ENCODE assay signal across 14 cellular contexts in genomic region chr4:148926861-148927260, GRCh38.
DNase-seq lines count a peak whose midpoint lies in the region; ATAC-seq and TF ChIP-seq lines count a peak whose summit lies in the region.
"Had no signal": no experiment of that assay in that cellular context is flagged by ENCODE, and none has a peak within 500 bp of the region (broad histone marks: within the 10 kb centered on the region; RNA-seq: fewer than 3 reads in every experiment).

No MANE protein-coding gene starts in this region.

- TF ChIP-seq POLR2A in transverse colon (IDR thresholded peaks at IDR 0.05), result no peak

- intact Hi-C loops in heart right ventricle (cut with DNase I), result no loop called here
- intact Hi-C loops in transverse colon (cut with DNase I; ENCODE audit: low total_unique reads), result no loop called here
- intact Hi-C loops in CD14-positive monocyte (cut with micrococcal nuclease), result no loop called here

- 18 to 35% methylated on average over 1 of the region's 1 CpG for WGBS in heart right ventricle, 2 donors
- WGBS in transverse colon (ENCODE audit: low coverage in 1 of 2), 2 donors, result 42 to 80% methylated on average over 1 of the region's 1 CpG

- H3K36me3 ChIP-seq in WERI-Rb-1, result no peaks in the 10 kb centered on the region
- H3K36me3 ChIP-seq in heart right ventricle, result no peaks in the 10 kb centered on the region
- no peaks in the 10 kb centered on the region for H3K36me3 ChIP-seq in transverse colon

- ATAC-seq in heart right ventricle, result peak in 7 of 8 donors; percentile 33 to 70 (median 55)
- ATAC-seq: A549 had no signal

- H3K27ac Mint-ChIP-seq in CD14-positive monocyte, result no peak overlapping the region
- H3K27ac Mint-ChIP-seq: T-helper 1 cell treated with Interleukin-12 subunit alpha and Interleukin-12 subunit beta and Interleukin-4 antibody, amounts not matched to agents 30 μg/mL and 1 μg/mL, for 36 hours had no signal

- no peak overlapping the region for H3K27ac ChIP-seq in WERI-Rb-1
- no peak overlapping the region for H3K27ac ChIP-seq in heart right ventricle
- no peak overlapping the region for H3K27ac ChIP-seq in transverse colon
- H3K27ac ChIP-seq: A549, parathyroid adenoma had no signal

- no peaks in the 10 kb centered on the region for H3K27me3 Mint-ChIP-seq in CD14-positive monocyte (ENCODE audit: low read depth in 3 of 3)

- H3K27me3 ChIP-seq in WERI-Rb-1 (ENCODE audit: insufficient read depth, low read depth, severe bottlenecking) (no peaks in the 10 kb centered on the region), heart right ventricle (no peaks in the 10 kb centered on the region), transverse colon (no peaks in the 10 kb centered on the region)

- peaks cover 2 to 18% (median 11%) of the 10 kb centered on the region in 7 donors for H3K9me3 Mint-ChIP-seq in CD14-positive monocyte

- H3K4me3 ChIP-seq in WERI-Rb-1 (ENCODE audit: low read depth, low read length) (no peak overlapping the region), heart right ventricle (no peak overlapping the region), transverse colon (no peak overlapping the region)
- H3K4me3 ChIP-seq: A549 had no signal

- no peak overlapping the region for H3K4me3 Mint-ChIP-seq in CD14-positive monocyte
- H3K4me3 Mint-ChIP-seq: T-helper 1 cell treated with Interleukin-12 subunit alpha and Interleukin-12 subunit beta and Interleukin-4 antibody, amounts not matched to agents 30 μg/mL and 1 μg/mL, for 36 hours had no signal

- no peaks in the 10 kb centered on the region for H3K4me1 Mint-ChIP-seq in CD14-positive monocyte

- peak; percentile 61 for DNase-seq in NCI-H748 (lab: John Stamatoyannopoulos, UW; ENCODE audit: unreplicated experiment)
- no peak for DNase-seq in NCI-H748 treated with DMSO at 0.1 percent for 48 hours (lab: John Stamatoyannopoulos, UW)
- peak; percentile 42 for DNase-seq in WERI-Rb-1
- DNase-seq in heart right ventricle, result peak; percentile 32 to 46
- peak; percentile 74 for DNase-seq in transverse colon
- DNase-seq in T-helper 2 cell, result no peak
- DNase-seq in CD14-positive monocyte (ENCODE audit: low spot score), result no peak
- DNase-seq in pons (ENCODE audit: low spot score), result no peak
- DNase-seq: activated CD4-positive, alpha-beta T cell treated with anti-CD3 and anti-CD28 coated beads, Interleukin-2, amount 50 U/mL, for 48 hours; activated naive CD4-positive, alpha-beta T cell treated with Interleukin-2 at 50 U/mL for 16 hours; stimulated activated CD4-positive, alpha-beta T cell treated with anti-CD3 and anti-CD28 coated beads, Interleukin-4, amount 100 ng/mL, for 4 hours had no signal

- TF ChIP-seq CTCF in WERI-Rb-1 (IDR thresholded peaks at IDR 0.05; ENCODE audit: low read depth, low read length) (no peak), heart right ventricle (IDR thresholded peaks at IDR 0.05) (no peak), transverse colon (IDR thresholded peaks at IDR 0.05) (no peak), CD14-positive monocyte (IDR thresholded peaks at IDR 0.05) (no peak)

- in situ Hi-C loops in transverse colon (cut with MboI; ENCODE audit: low pct_ligation_motif_present in 1 of 4, low pct_unique_long_range_greater_than_20kb in 1 of 4, low sequenced_read_pairs in 3 of 4), result no loop called here

- no peaks in the 10 kb centered on the region for H3K36me3 Mint-ChIP-seq in CD14-positive monocyte

- H3K9me3 ChIP-seq in WERI-Rb-1 (ENCODE audit: severe bottlenecking) (no peaks in the 10 kb centered on the region), heart right ventricle (peaks cover 0 to 25% (median 0%) of the 10 kb centered on the region in 11 donors), transverse colon (peaks cover 10% of the 10 kb centered on the region in 2 donors)
- H3K9me3 ChIP-seq: A549 had no signal

- H3K4me1 ChIP-seq in heart right ventricle (peaks cover 0 to 7% (median 0%) of the 10 kb centered on the region in 9 donors), transverse colon (peaks cover 0 to 31% (median 3%) of the 10 kb centered on the region in 4 donors)
- H3K4me1 ChIP-seq: A549, parathyroid adenoma had no signal

- TF ChIP-seq EP300 in transverse colon (IDR thresholded peaks at IDR 0.05; ENCODE audit: low read depth), result no peak

Comparison
In these comparisons a context has a peak if more than half of its experiments do, and no peak if none do; other contexts are left out.
1. DNase-seq: peak in NCI-H748 (single experiment), WERI-Rb-1 (single experiment), heart right ventricle (2 of 2) and transverse colon (single experiment); none in NCI-H748 treated with DMSO at 0.1 percent for 48 hours (single experiment), T-helper 2 cell (0 of 5), CD14-positive monocyte (single experiment) and pons (single experiment).